In the genomic region with DNA sequence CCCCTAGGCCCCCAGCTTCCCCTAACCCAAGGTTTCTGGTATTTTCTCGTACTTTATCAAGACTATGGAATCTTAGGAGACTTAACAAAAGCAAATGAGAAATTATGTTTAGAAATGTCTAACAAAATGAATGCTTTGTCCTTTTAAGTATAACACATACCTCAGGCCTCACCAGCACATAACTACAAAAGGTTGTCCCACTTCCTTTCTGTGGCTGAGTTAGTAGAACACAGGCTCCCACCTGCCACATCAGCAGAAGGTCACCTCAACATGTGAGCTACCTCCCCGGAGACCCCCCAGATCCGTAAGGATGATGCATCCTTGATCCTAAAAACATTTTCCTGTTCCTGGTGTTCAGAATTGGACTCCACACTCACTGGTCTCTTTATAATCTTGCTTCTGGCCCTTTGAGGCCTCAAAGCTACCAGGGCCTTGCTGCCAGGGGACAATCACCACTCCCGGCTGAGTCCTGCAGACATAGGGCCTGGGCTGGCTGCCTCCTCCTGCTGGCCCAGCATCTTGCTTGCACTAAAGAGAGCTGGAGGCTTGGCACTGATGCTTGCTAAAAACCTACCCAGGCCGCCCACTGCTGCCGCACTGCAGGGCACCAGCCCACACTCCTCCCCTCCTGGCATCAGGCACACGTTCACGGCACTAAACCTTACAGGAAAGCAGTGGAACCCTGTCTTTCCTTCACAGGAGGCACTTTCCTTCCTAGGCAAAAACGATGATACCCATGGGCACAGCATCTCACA, we compare ENCODE assay signal across 26 cellular contexts. TPM values are rescaled to one million over a fixed set of nuclear protein-coding genes. Genes with fewer than 3 reads are reported as not detected.
A peak's percentile ranks its signal among the peaks of the same experiment; 100 is the strongest.
DNase-seq lines count a peak whose midpoint lies in the region; ATAC-seq, FAIRE-seq and TF ChIP-seq lines count a peak whose summit lies in the region.
"Had no signal": no experiment of that assay in that cellular context is flagged by ENCODE, and none has a peak within 500 bp of the region (broad histone marks: within the 10 kb centered on the region; RNA-seq: fewer than 3 reads in every experiment).

No MANE protein-coding gene starts in this region.

- intact Hi-C loops in activated CD4-positive, alpha-beta T cell treated with anti-CD3 and anti-CD28 coated beads, Interleukin-2, amount 10 ng/mL, durations not matched to agents 24 days and 14 days (cut with micrococcal nuclease), result no loop called here
- intact Hi-C loops in psoas muscle (cut with DNase I), result no loop called here

- H3K4me1 ChIP-seq in psoas muscle, result peaks cover 27% of the 10 kb centered on the region

- peak overlapping the region; percentile 84 for H3K27ac ChIP-seq in KOPT-K1 (ENCODE audit: low read depth, low read length, poor library complexity, severe bottlenecking)
- peak overlapping the region; percentile 24 for H3K27ac ChIP-seq in psoas muscle
- H3K27ac ChIP-seq: GM23248 had no signal

- no peaks in the 10 kb centered on the region for H3K27me3 ChIP-seq in psoas muscle (ENCODE audit: insufficient read depth in 3 of 3, low read length in 2 of 3)
- H3K27me3 ChIP-seq: MG63 had no signal

- peaks cover 2% of the 10 kb centered on the region for H3K27me3 Mint-ChIP-seq in activated CD4-positive, alpha-beta T cell treated with anti-CD3 and anti-CD28 coated beads, Interleukin-2, amount 10 ng/mL, durations not matched to agents 24 days and 14 days
- H3K27me3 Mint-ChIP-seq: activated T-cell treated with anti-CD3 and anti-CD28 coated beads, Interleukin-2, amount 50 U/mL, for 24 hours had no signal

- peaks cover 7% of the 10 kb centered on the region; the same call in 1 of the 2 replicates for H3K36me3 ChIP-seq in KOPT-K1 (ENCODE audit: insufficient read depth, low read length)
- no peaks in the 10 kb centered on the region for H3K36me3 ChIP-seq in psoas muscle (ENCODE audit: insufficient read depth in 1 of 2, low read depth in 1 of 2)
- H3K36me3 ChIP-seq: MG63 had no signal

- no peak for ATAC-seq in psoas muscle
- no peak for ATAC-seq in stimulated activated effector memory CD8-positive, alpha-beta T cell treated with anti-CD3 and anti-CD28 coated beads, Interleukin-12 subunit alpha, Interleukin-12 subunit beta, amount 100 ng/mL, for 72 hours
- ATAC-seq: PC-3, sciatic nerve had no signal

- no peaks in the 10 kb centered on the region for H3K9me3 Mint-ChIP-seq in activated CD4-positive, alpha-beta T cell treated with anti-CD3 and anti-CD28 coated beads, Interleukin-2, amount 10 ng/mL, durations not matched to agents 24 days and 14 days
- H3K9me3 Mint-ChIP-seq in stimulated activated effector memory CD8-positive, alpha-beta T cell treated with anti-CD3 and anti-CD28 coated beads, Interleukin-12 subunit alpha, Interleukin-12 subunit beta, amount 100 ng/mL, for 72 hours, result no peaks in the 10 kb centered on the region
- H3K9me3 Mint-ChIP-seq: activated T-cell treated with anti-CD3 and anti-CD28 coated beads, Interleukin-2, amount 50 U/mL, for 24 hours had no signal

- peaks cover 29% of the 10 kb centered on the region for H3K4me1 Mint-ChIP-seq in activated CD4-positive, alpha-beta T cell treated with anti-CD3 and anti-CD28 coated beads, Interleukin-2, amount 10 ng/mL, durations not matched to agents 24 days and 14 days
- peaks cover 30% of the 10 kb centered on the region for H3K4me1 Mint-ChIP-seq in stimulated activated effector memory CD8-positive, alpha-beta T cell treated with anti-CD3 and anti-CD28 coated beads, Interleukin-12 subunit alpha, Interleukin-12 subunit beta, amount 100 ng/mL, for 72 hours

- peak overlapping the region; percentile 34 for H3K27ac Mint-ChIP-seq in activated CD4-positive, alpha-beta T cell treated with anti-CD3 and anti-CD28 coated beads, Interleukin-2, amount 10 ng/mL, durations not matched to agents 24 days and 14 days
- no peak overlapping the region for H3K27ac Mint-ChIP-seq in stimulated activated effector memory CD8-positive, alpha-beta T cell treated with anti-CD3 and anti-CD28 coated beads, Interleukin-12 subunit alpha, Interleukin-12 subunit beta, amount 100 ng/mL, for 72 hours
- H3K27ac Mint-ChIP-seq: activated T-cell treated with anti-CD3 and anti-CD28 coated beads, Interleukin-2, amount 50 U/mL, for 24 hours had no signal

- H3K4me3 ChIP-seq in psoas muscle, result no peak overlapping the region
- H3K4me3 ChIP-seq: GM23248, MG63 had no signal

- WGBS in psoas muscle, 3 donors, result 55 to 75% (median 59%) methylated on average over 9 of the region's 9 CpGs

- H3K9me3 ChIP-seq in KOPT-K1 (ENCODE audit: insufficient read depth, low read length, poor library complexity, severe bottlenecking), result no peaks in the 10 kb centered on the region
- no peaks in the 10 kb centered on the region for H3K9me3 ChIP-seq in psoas muscle
- H3K9me3 ChIP-seq: MG63 had no signal

- TF ChIP-seq CTCF in psoas muscle (IDR thresholded peaks at IDR 0.05), result no peak

- H3K36me3 Mint-ChIP-seq in activated CD4-positive, alpha-beta T cell treated with anti-CD3 and anti-CD28 coated beads, Interleukin-2, amount 10 ng/mL, durations not matched to agents 24 days and 14 days (ENCODE audit: low read depth), result peaks cover 12% of the 10 kb centered on the region
- H3K36me3 Mint-ChIP-seq in stimulated activated effector memory CD8-positive, alpha-beta T cell treated with anti-CD3 and anti-CD28 coated beads, Interleukin-12 subunit alpha, Interleukin-12 subunit beta, amount 100 ng/mL, for 72 hours, result peaks cover 6% of the 10 kb centered on the region

- no peak for DNase-seq in activated CD4-positive, alpha-beta T cell treated with anti-CD3 and anti-CD28 coated beads, Interleukin-2, amount 10 ng/mL, durations not matched to agents 24 days and 14 days
- no peak for DNase-seq in activated CD4-positive, alpha-beta T cell treated with anti-CD3 and anti-CD28 coated beads, Interleukin-2, amount 50 U/mL, for 48 hours
- peak; percentile 57 for DNase-seq in cerebellum (ENCODE audit: low spot score)
- DNase-seq in psoas muscle, result no peak
- no peak for DNase-seq in stimulated activated effector memory CD8-positive, alpha-beta T cell treated with anti-CD3 and anti-CD28 coated beads, Interleukin-12 subunit alpha, Interleukin-12 subunit beta, amount 100 ng/mL, for 72 hours (ENCODE audit: low spot score in 2 of 2)
- DNase-seq in NOMO-1 (lab: John Stamatoyannopoulos, UW; ENCODE audit: unreplicated experiment in 2 of 2), result no peak
- DNase-seq in frontal cortex (ENCODE audit: low spot score in 2 of 2), result no peak
- DNase-seq: activated T-cell treated with anti-CD3 and anti-CD28 coated beads, Interleukin-2, amount 50 U/mL, for 24 hours; DMS53; GF-D8; GM23248; mesendoderm; MG63; NCI-H1417 treated with DMSO at 0.1 percent for 48 hours; NCI-H82; PC-3; SHP77 treated with DMSO at 0.1 percent for 48 hours; stimulated activated CD4-positive, alpha-beta T cell treated with anti-CD3 and anti-CD28 coated beads, Interleukin-15, amount 100 ng/mL, for 24 hours had no signal

- no peak overlapping the region for H3K4me3 Mint-ChIP-seq in activated CD4-positive, alpha-beta T cell treated with anti-CD3 and anti-CD28 coated beads, Interleukin-2, amount 10 ng/mL, durations not matched to agents 24 days and 14 days
- H3K4me3 Mint-ChIP-seq in stimulated activated effector memory CD8-positive, alpha-beta T cell treated with anti-CD3 and anti-CD28 coated beads, Interleukin-12 subunit alpha, Interleukin-12 subunit beta, amount 100 ng/mL, for 72 hours, result no peak overlapping the region
- H3K4me3 Mint-ChIP-seq: activated T-cell treated with anti-CD3 and anti-CD28 coated beads, Interleukin-2, amount 50 U/mL, for 24 hours had no signal

- FAIRE-seq in frontal cortex (lab: Jason Lieb, UNC), result no peak
- FAIRE-seq: GM18507 had no signal

RNA-seq across cellular contexts. Expression of gene CCRL2, which starts 2.9 kb away (rescaled TPM):
- total RNA-seq in activated CD4-positive, alpha-beta T cell treated with anti-CD3 and anti-CD28 coated beads, Interleukin-2, amount 10 ng/mL, durations not matched to agents 24 days and 14 days, result 1.7 and 1.9 TPM in 2 replicates
- total RNA-seq in cerebellum (0.36 TPM), psoas muscle (1 to 10 TPM; 1.0 to 1.8 (median 1.7) TPM), frontal cortex (0.41 TPM)
- 1 to 10 TPM in 1 of 3 donors, under 1 TPM in 2; 0.55 to 1.1 (median 0.70) TPM for polyA plus RNA-seq in psoas muscle
- total RNA-seq: A172, GM23248, osteocyte had no signal
- polyA plus RNA-seq: GM23248 had no signal

RNA-seq across cellular contexts. Expression of gene CCR5, which starts 39.2 kb away (rescaled TPM):
- total RNA-seq in activated CD4-positive, alpha-beta T cell treated with anti-CD3 and anti-CD28 coated beads, Interleukin-2, amount 10 ng/mL, durations not matched to agents 24 days and 14 days, result 1.7 and 2.3 TPM in 2 replicates
- total RNA-seq in cerebellum (not detected), psoas muscle (1 to 10 TPM in 1 of 4 donors, under 1 TPM in 3; 0.19 to 1.1 (median 0.52) TPM), frontal cortex (under 0.01 TPM)
- under 1 TPM; 0.08 to 0.21 (median 0.14) TPM for polyA plus RNA-seq in psoas muscle
- total RNA-seq: A172, glomerular endothelial cell, GM23248, kidney epithelial cell, osteocyte, PC-3 had no signal
- polyA plus RNA-seq: GM23248 had no signal

RNA-seq across cellular contexts. Expression of gene LTF, which starts 54.8 kb away (rescaled TPM):
- not detected in 2 replicates for total RNA-seq in activated CD4-positive, alpha-beta T cell treated with anti-CD3 and anti-CD28 coated beads, Interleukin-2, amount 10 ng/mL, durations not matched to agents 24 days and 14 days
- total RNA-seq in cerebellum (0.36 TPM), psoas muscle (1 to 10 TPM; 2.0 to 3.8 (median 3.2) TPM), frontal cortex (0.41 TPM)
- polyA plus RNA-seq in psoas muscle, result 1 to 10 TPM in 1 of 3 donors, under 1 TPM in 2; 0.73 to 1.9 (median 0.94) TPM
- total RNA-seq: A172, fibroblast of lung, glomerular endothelial cell, GM23248, kidney epithelial cell, osteocyte, PC-3 had no signal
- polyA plus RNA-seq: fibroblast of lung, GM23248 had no signal

RNA-seq across cellular contexts. Expression of gene CCR2, which starts 56.0 kb away (rescaled TPM):
- total RNA-seq in activated CD4-positive, alpha-beta T cell treated with anti-CD3 and anti-CD28 coated beads, Interleukin-2, amount 10 ng/mL, durations not matched to agents 24 days and 14 days, result 6.1 and 6.8 TPM in 2 replicates
- 0.45 TPM for total RNA-seq in cerebellum
- 1 to 10 TPM in 1 of 4 donors, under 1 TPM in 3; 0.23 to 1.0 (median 0.38) TPM for total RNA-seq in psoas muscle
- under 1 TPM; 0.10 to 0.34 (median 0.27) TPM for polyA plus RNA-seq in psoas muscle
- 0.41 TPM for total RNA-seq in frontal cortex
- total RNA-seq: A172, glomerular endothelial cell, GM23248, kidney epithelial cell, osteocyte, PC-3 had no signal
- polyA plus RNA-seq: fibroblast of lung, GM23248 had no signal
